ENCODE assay signal across 8 cellular contexts in genomic region chr9:69035438-69036316, GRCh38. TPM values are rescaled to one million over a fixed set of nuclear protein-coding genes. Genes with fewer than 3 reads are reported as not detected.
DNase-seq lines count a peak whose midpoint lies in the region; TF ChIP-seq lines count a peak whose summit lies in the region.

FXN (plus strand) TSS chr9:69035752; CDS start chr9:69035783, 31 bp downstream.

- no peaks in the 10 kb centered on the region for H3K27me3 ChIP-seq in parathyroid adenoma (ENCODE audit: control insufficient read depth, insufficient read depth, low read length)
- no peaks in the 10 kb centered on the region for H3K27me3 ChIP-seq in transverse colon

- no peaks in the 10 kb centered on the region for H3K9me3 ChIP-seq in parathyroid adenoma (ENCODE audit: control insufficient read depth, low read length)
- H3K9me3 ChIP-seq in transverse colon = no peaks in the 10 kb centered on the region

- H3K27me3 Mint-ChIP-seq in activated naive CD8-positive, alpha-beta T cell = no peaks in the 10 kb centered on the region

- peak within 1 kb of the TSS; percentile 99 for H3K4me3 Mint-ChIP-seq in activated naive CD8-positive, alpha-beta T cell

- no peaks in the 10 kb centered on the region for H3K36me3 Mint-ChIP-seq in activated naive CD8-positive, alpha-beta T cell

- H3K4me2 ChIP-seq in parathyroid adenoma (ENCODE audit: low read length) = peak within 1 kb of the TSS; percentile 94

- TF ChIP-seq EP300 in transverse colon (IDR thresholded peaks at IDR 0.05; ENCODE audit: low read depth) = no peak

- DNase-seq in GF-D8 (lab: John Stamatoyannopoulos, UW) (peak; percentile 44), GOT3 (lab: John Stamatoyannopoulos, UW) (peak; percentile 19), SKM-1 treated with dmso at 0.1 percent for 144 hours (lab: John Stamatoyannopoulos, UW; ENCODE audit: unreplicated experiment) (peak; percentile 46), head of caudate nucleus (peak; percentile 50 to 91 (median 84)), transverse colon (peak; percentile 88)

- H3K79me2 ChIP-seq in parathyroid adenoma = no peaks in the 10 kb centered on the region

- H3K9ac ChIP-seq in parathyroid adenoma = no peak within 1 kb of the TSS

- in situ Hi-C loops in transverse colon (cut with MboI; ENCODE audit: low pct_ligation_motif_present in 1 of 4, low pct_unique_long_range_greater_than_20kb in 1 of 4, low sequenced_read_pairs in 3 of 4) = no loop called here

- WGBS in transverse colon (ENCODE audit: low coverage in 1 of 2), 2 donors = 0 to 1% methylated on average over 1 to 29 of the region's 75 CpGs

- H3K9me3 Mint-ChIP-seq in activated naive CD8-positive, alpha-beta T cell (ENCODE audit: low read depth) = no peaks in the 10 kb centered on the region

- H3K27ac Mint-ChIP-seq in activated naive CD8-positive, alpha-beta T cell = peak within 1 kb of the TSS; percentile 98

- H2AFZ ChIP-seq in parathyroid adenoma = peak within 1 kb of the TSS; percentile 90

- H3K4me1 ChIP-seq in parathyroid adenoma = no peaks in the 10 kb centered on the region
- H3K4me1 ChIP-seq in transverse colon = peaks cover 0 to 11% (median 8%) of the 10 kb centered on the region in 4 donors

- H3K27ac ChIP-seq in parathyroid adenoma (peak within 1 kb of the TSS; percentile 69), transverse colon (peak within 1 kb of the TSS; percentile 83 to 93 (median 88))

- peak; percentile 28 for TF ChIP-seq POLR2A in transverse colon (IDR thresholded peaks at IDR 0.05)

- H3K36me3 ChIP-seq in parathyroid adenoma (ENCODE audit: control insufficient read depth, insufficient read depth, low read length) = no peaks in the 10 kb centered on the region
- no peaks in the 10 kb centered on the region for H3K36me3 ChIP-seq in transverse colon

- H3K4me3 ChIP-seq in parathyroid adenoma (ENCODE audit: low read depth, low read length) = peak within 1 kb of the TSS; percentile 93
- H3K4me3 ChIP-seq in transverse colon = peak within 1 kb of the TSS; percentile 60 to 73 (median 66)

- intact Hi-C loops in head of caudate nucleus (cut with DNase I) = loop anchor here (5.0 to 10.0 kb wide), 2 partner anchors 147 to 509 kb away; no protein-coding TSS in a partner anchor
- intact Hi-C loops in transverse colon (cut with DNase I; ENCODE audit: low total_unique reads) = no loop called here

- peak; percentile 98 for TF ChIP-seq CTCF in LNCAP (IDR thresholded peaks at IDR 0.05)
- peak; percentile 92 for TF ChIP-seq CTCF in parathyroid adenoma (IDR thresholded peaks at IDR 0.05)
- TF ChIP-seq CTCF in transverse colon (IDR thresholded peaks at IDR 0.05) = peak; percentile 91 to 99 (median 98)

- peaks cover 29% of the 10 kb centered on the region for H3K4me1 Mint-ChIP-seq in activated naive CD8-positive, alpha-beta T cell (ENCODE audit: low read depth)

RNA-seq across cellular contexts. Expression of gene FXN, which starts in this region (rescaled TPM):
- 1 to 10 TPM; 2.0 to 5.5 (median 3.5) TPM for total RNA-seq in transverse colon

Comparison
In these comparisons a context has a peak if more than half of its experiments do, and no peak if none do; other contexts are left out.
1. Peak in every context shown above with its lines: DNase-seq, H3K4me3 ChIP-seq and H3K27ac ChIP-seq.
2. DNase-seq: peak in every context shown above with its lines; median percentile 88 in transverse colon; 84 in head of caudate nucleus; 46 in SKM-1 treated with dmso at 0.1 percent for 144 hours; 44 in GF-D8; 19 in GOT3.